ENCODE assay signal across 8 cellular contexts in the genomic region with DNA sequence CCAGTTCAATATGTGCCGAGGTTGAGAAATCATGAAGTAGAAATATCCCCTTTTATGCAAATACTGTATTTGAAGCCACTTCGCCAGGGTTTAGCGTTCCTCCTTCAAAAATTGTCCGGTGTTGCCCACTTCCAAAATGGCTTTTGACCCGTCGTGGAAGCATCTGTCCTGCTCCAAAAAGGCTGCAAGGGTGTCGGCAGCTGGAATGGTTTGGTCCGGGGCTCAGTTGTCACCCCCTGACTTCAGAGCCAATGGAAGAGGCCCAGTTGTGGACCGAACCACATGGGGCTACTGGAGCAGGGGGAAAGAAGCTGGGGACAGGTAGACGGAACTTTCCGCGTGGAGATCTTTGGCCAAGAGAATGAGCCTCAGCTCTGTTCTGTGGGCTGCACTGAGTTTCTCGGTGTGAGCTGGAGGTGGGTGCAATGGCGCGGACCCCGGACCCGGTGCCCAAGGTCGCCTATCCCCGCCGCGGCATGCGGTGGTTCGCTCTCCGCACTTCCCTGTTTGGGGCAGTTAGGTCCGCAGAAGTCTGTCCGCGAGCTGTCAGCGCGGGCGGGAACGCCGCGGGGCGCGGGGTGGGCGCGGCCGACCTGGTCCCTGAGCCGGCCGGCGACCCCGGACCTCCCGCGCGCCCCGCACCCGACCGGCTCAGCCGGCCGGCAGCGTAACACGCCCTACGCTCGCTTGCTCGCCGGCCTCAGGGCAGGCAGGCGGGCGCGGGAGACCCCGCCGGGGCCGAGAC. TPM values are rescaled to one million over a fixed set of nuclear protein-coding genes. Genes with fewer than 3 reads are reported as not detected.
DNase-seq lines count a peak whose midpoint lies in the region; ATAC-seq and TF ChIP-seq lines count a peak whose summit lies in the region.

ANKRD13A (plus strand) TSS at position 527 of the 745 bp plus-strand sequence. CDS start 259 bp downstream, outside the sequence.

- no peaks in the 10 kb centered on the region for H3K27me3 ChIP-seq in GM23248 (replicated peaks; ENCODE audit: insufficient read depth)
- no peaks in the 10 kb centered on the region for H3K27me3 ChIP-seq in fibroblast of lung (ENCODE audit: control insufficient read depth, insufficient read depth, low read length)
- no peaks in the 10 kb centered on the region for H3K27me3 ChIP-seq in naive thymus-derived CD4-positive, alpha-beta T cell (ENCODE audit: control insufficient read depth in 2 of 2, insufficient read depth in 2 of 2, low read length in 2 of 2)

- H3K27me3 Mint-ChIP-seq in activated T-helper 17 cell treated with anti-CD3 and anti-CD28 coated beads, Interleukin-2, amount 50 U/mL, for 72 hours = no peaks in the 10 kb centered on the region
- H3K27me3 Mint-ChIP-seq in naive thymus-derived CD4-positive, alpha-beta T cell = no peaks in the 10 kb centered on the region
- no peaks in the 10 kb centered on the region for H3K27me3 Mint-ChIP-seq in stimulated activated memory B cell treated with anti-CD40 and anti-IgM and Interleukin-4, amounts not matched to agents 10 μg/mL and 1 μg/mL and 100 μg/mL, for 72 hours

- H3K4me3 Mint-ChIP-seq in activated T-helper 17 cell treated with anti-CD3 and anti-CD28 coated beads, Interleukin-2, amount 50 U/mL, for 72 hours = peak within 1 kb of the TSS; percentile 100
- H3K4me3 Mint-ChIP-seq in naive thymus-derived CD4-positive, alpha-beta T cell = peak within 1 kb of the TSS; percentile 86 to 100 (median 99)
- H3K4me3 Mint-ChIP-seq in stimulated activated memory B cell treated with anti-CD40 and anti-IgM and Interleukin-4, amounts not matched to agents 10 μg/mL and 1 μg/mL and 100 μg/mL, for 72 hours = peak within 1 kb of the TSS; percentile 99

- H3K4me1 ChIP-seq in GM23248 (ENCODE audit: insufficient read depth) (peaks cover 53% of the 10 kb centered on the region), fibroblast of lung (ENCODE audit: control insufficient read depth, extremely low read depth, insufficient read depth, low read length) (peaks cover 13% of the 10 kb centered on the region)
- peaks cover 20 to 23% of the 10 kb centered on the region in 2 donors for H3K4me1 ChIP-seq in naive thymus-derived CD4-positive, alpha-beta T cell (ENCODE audit: control insufficient read depth in 2 of 2, insufficient read depth in 2 of 2, low read length in 2 of 2)

- H4K20me1 ChIP-seq in GM23248 (ENCODE audit: insufficient read depth) (no peaks in the 10 kb centered on the region), fibroblast of lung (ENCODE audit: control insufficient read depth, extremely low read depth, insufficient read depth, low read length) (no peaks in the 10 kb centered on the region)

- H3K4me1 Mint-ChIP-seq in activated T-helper 17 cell treated with anti-CD3 and anti-CD28 coated beads, Interleukin-2, amount 50 U/mL, for 72 hours = peaks cover 28% of the 10 kb centered on the region
- peaks cover 32 to 78% (median 65%) of the 10 kb centered on the region in 7 donors for H3K4me1 Mint-ChIP-seq in naive thymus-derived CD4-positive, alpha-beta T cell
- peaks cover 57% of the 10 kb centered on the region for H3K4me1 Mint-ChIP-seq in stimulated activated memory B cell treated with anti-CD40 and anti-IgM and Interleukin-4, amounts not matched to agents 10 μg/mL and 1 μg/mL and 100 μg/mL, for 72 hours

- DNase-seq in DMS114 treated with DMSO at 0.1 percent for 48 hours (lab: John Stamatoyannopoulos, UW; ENCODE audit: unreplicated experiment) (peak; percentile 91), GM23248 (peak; percentile 94), LoVo (ENCODE audit: low spot score) (peak; percentile 96), RWPE1 (ENCODE audit: low spot score) (peak; percentile 93), fibroblast of lung (ENCODE audit: low read depth in 2 of 2) (peak; percentile 95 to 98)
- peak; percentile 75 to 93 (median 89) for DNase-seq in naive thymus-derived CD4-positive, alpha-beta T cell

- peaks cover 64% of the 10 kb centered on the region for H3F3A ChIP-seq in GM23248 (ENCODE audit: insufficient read depth)

- intact Hi-C loops in naive thymus-derived CD4-positive, alpha-beta T cell (cut with micrococcal nuclease) = loop anchor here (1.0 to 10.0 kb wide), 17 partner anchors 16 to 1437 kb away; partner anchors contain the start of genes FAM222A (in 2 of the 2), TCHP (in 2 of the 2), ATP2A2 (in 1 of the 2) and CORO1C (in 1 of the 2)

- H3K9me3 ChIP-seq in GM23248 (ENCODE audit: low read depth) = no peaks in the 10 kb centered on the region
- H3K9me3 ChIP-seq in fibroblast of lung (ENCODE audit: control insufficient read depth, insufficient read depth, low read depth, low read length) = no peaks in the 10 kb centered on the region
- no peaks in the 10 kb centered on the region for H3K9me3 ChIP-seq in naive thymus-derived CD4-positive, alpha-beta T cell (ENCODE audit: control insufficient read depth in 2 of 3, low read length in 3 of 3)

- H3K4me3 ChIP-seq in GM23248 (peak within 1 kb of the TSS; percentile 96), fibroblast of lung (replicated peaks in 1 of 4; ENCODE audit: control extremely low read depth in 1 of 4, insufficient read depth in 1 of 4, low read depth in 3 of 4, low read length in 4 of 4) (peak within 1 kb of the TSS; percentile 67 to 95 (median 81))
- peak within 1 kb of the TSS; percentile 85 for H3K4me3 ChIP-seq in naive thymus-derived CD4-positive, alpha-beta T cell (ENCODE audit: low read length)

- CTCF ChIA-PET in RWPE1 (lab: Yijun Ruan, JAX) = no interaction called here
- CTCF ChIA-PET in naive thymus-derived CD4-positive, alpha-beta T cell (lab: Charles Lee) = interaction anchor here (0.5 to 1.1 kb wide), 3 partner anchors 8 to 74 kb away, joined by 3 read pairs; no protein-coding TSS in a partner anchor

- peak within 1 kb of the TSS; percentile 100 for H3K27ac Mint-ChIP-seq in activated T-helper 17 cell treated with anti-CD3 and anti-CD28 coated beads, Interleukin-2, amount 50 U/mL, for 72 hours
- H3K27ac Mint-ChIP-seq in naive thymus-derived CD4-positive, alpha-beta T cell = peak within 1 kb of the TSS; percentile 94 to 100 (median 98)
- H3K27ac Mint-ChIP-seq in stimulated activated memory B cell treated with anti-CD40 and anti-IgM and Interleukin-4, amounts not matched to agents 10 μg/mL and 1 μg/mL and 100 μg/mL, for 72 hours = peak within 1 kb of the TSS; percentile 98

- H3K9me3 Mint-ChIP-seq in activated T-helper 17 cell treated with anti-CD3 and anti-CD28 coated beads, Interleukin-2, amount 50 U/mL, for 72 hours = no peaks in the 10 kb centered on the region
- H3K9me3 Mint-ChIP-seq in naive thymus-derived CD4-positive, alpha-beta T cell = no peaks in the 10 kb centered on the region
- H3K9me3 Mint-ChIP-seq in stimulated activated memory B cell treated with anti-CD40 and anti-IgM and Interleukin-4, amounts not matched to agents 10 μg/mL and 1 μg/mL and 100 μg/mL, for 72 hours = no peaks in the 10 kb centered on the region

- TF ChIP-seq CTCF in RWPE1 (conservative IDR thresholded peaks at IDR 0.05; ENCODE audit: low read depth) (no peak), fibroblast of lung (conservative IDR thresholded peaks at IDR 0.05 in 1 of 2, IDR thresholded peaks at IDR 0.05 in 1 of 2; ENCODE audit: low read depth in 1 of 2, low read length in 2 of 2) (no peak)

- in situ Hi-C loops in GM23248 (cut with MboI) = no loop called here

- H3K27ac ChIP-seq in GM23248 (peak within 1 kb of the TSS; percentile 79), RWPE1 (peak within 1 kb of the TSS; percentile 77), fibroblast of lung (ENCODE audit: insufficient read depth, low read length) (peak within 1 kb of the TSS; percentile 89)
- H3K27ac ChIP-seq in naive thymus-derived CD4-positive, alpha-beta T cell (ENCODE audit: low read depth, low read length) = peak within 1 kb of the TSS; percentile 80

- peak; percentile 68 for ATAC-seq in activated T-helper 17 cell treated with anti-CD3 and anti-CD28 coated beads, Interleukin-2, amount 50 U/mL, for 72 hours (replicated peaks)
- ATAC-seq in naive thymus-derived CD4-positive, alpha-beta T cell = peak; percentile 87
- peak; percentile 83 for ATAC-seq in stimulated activated memory B cell treated with anti-CD40 and anti-IgM and Interleukin-4, amounts not matched to agents 10 μg/mL and 1 μg/mL and 100 μg/mL, for 72 hours

- H2AFZ ChIP-seq in GM23248 = peak within 1 kb of the TSS; percentile 94
- peak within 1 kb of the TSS; percentile 85 for H2AFZ ChIP-seq in fibroblast of lung (ENCODE audit: low read length)

- whole genome bisulfite sequencing in GM23248 (ENCODE audit: low coverage in 1 of 2, low lambda C conversion rate in 2 of 2, missing lambda C conversion rate in 2 of 2), 2 experiments = 1 to 2% methylated on average over 38 to 50 of the region's 62 CpGs

- H3K36me3 ChIP-seq in GM23248 (ENCODE audit: low read depth) (peaks cover 3% of the 10 kb centered on the region; the same call in 1 of the 2 replicates), fibroblast of lung (ENCODE audit: control insufficient read depth, insufficient read depth, low read length) (peaks cover 9% of the 10 kb centered on the region)
- H3K36me3 ChIP-seq in naive thymus-derived CD4-positive, alpha-beta T cell (ENCODE audit: control insufficient read depth in 2 of 3, insufficient read depth in 3 of 3, low read length in 3 of 3) = peaks cover 0 to 5% (median 0%) of the 10 kb centered on the region in 3 experiments

- H3K9me2 ChIP-seq in GM23248 (ENCODE audit: insufficient read depth) = no peaks in the 10 kb centered on the region

- H3K79me2 ChIP-seq in GM23248 (ENCODE audit: insufficient read depth) (peaks cover 61% of the 10 kb centered on the region), fibroblast of lung (ENCODE audit: control insufficient read depth, insufficient read depth, low read length) (peaks cover 65% of the 10 kb centered on the region)

- H3K36me3 Mint-ChIP-seq in activated T-helper 17 cell treated with anti-CD3 and anti-CD28 coated beads, Interleukin-2, amount 50 U/mL, for 72 hours (ENCODE audit: low read depth) = peaks cover 38% of the 10 kb centered on the region
- H3K36me3 Mint-ChIP-seq in naive thymus-derived CD4-positive, alpha-beta T cell = peaks cover 0 to 13% (median 0%) of the 10 kb centered on the region in 5 donors
- H3K36me3 Mint-ChIP-seq in stimulated activated memory B cell treated with anti-CD40 and anti-IgM and Interleukin-4, amounts not matched to agents 10 μg/mL and 1 μg/mL and 100 μg/mL, for 72 hours = peaks cover 14% of the 10 kb centered on the region

- H3K4me2 ChIP-seq in GM23248 (ENCODE audit: unreplicated experiment) = peak within 1 kb of the TSS; percentile 94
- peak within 1 kb of the TSS; percentile 83 for H3K4me2 ChIP-seq in fibroblast of lung (ENCODE audit: extremely low read depth, insufficient read depth, low read length)

- POLR2A ChIA-PET in RWPE1 (lab: Yijun Ruan, JAX; ENCODE audit: low non-redundant PET) = no interaction called here
- POLR2A ChIA-PET in naive thymus-derived CD4-positive, alpha-beta T cell (lab: Charles Lee) = interaction anchor here (1.1 to 2.5 kb wide), 6 partner anchors 13 to 432 kb away, joined by 3 to 9 read pairs (median 4); partner anchors contain the start of gene TCHP

- H3K9ac ChIP-seq in GM23248 (peak within 1 kb of the TSS; percentile 93), fibroblast of lung (ENCODE audit: insufficient read depth, low read length) (peak within 1 kb of the TSS; percentile 93)

RNA-seq across cellular contexts. Expression of gene ANKRD13A, which starts in this region (rescaled TPM):
- 237 and 241 TPM in 2 replicates for total RNA-seq in GM23248 (2014; rRNA removed; shearing (Covaris generic))
- 74.8 and 77.3 TPM in 2 replicates for polyA plus RNA-seq in GM23248 (2016; fragmentation: Nextera tagmentation; extraction: Ambion mirVana)
- 10 to 100 TPM; 61.4 to 68.5 TPM for total RNA-seq in activated T-helper 17 cell treated with anti-CD3 and anti-CD28 coated beads, Interleukin-2, amount 50 U/mL, for 72 hours
- 82.4 and 168 TPM in 2 replicates for total RNA-seq in fibroblast of lung
- 246 and 340 TPM in 2 replicates for polyA plus RNA-seq in fibroblast of lung
- polyA plus RNA-seq in fibroblast of lung (2012) = 132 and 183 TPM in 2 replicates
- 302 and 374 TPM in 2 replicates for polyA minus RNA-seq in fibroblast of lung (ENCODE audit: low replicate concordance)
- total RNA-seq in naive thymus-derived CD4-positive, alpha-beta T cell = 10 to 100 TPM; 53.3 to 82.8 (median 67.0) TPM
- polyA plus RNA-seq in naive thymus-derived CD4-positive, alpha-beta T cell = 10 to 100 TPM; 33.4 to 57.0 TPM

Comparison
In these comparisons a context has a peak if more than half of its experiments do, and no peak if none do; other contexts are left out.
1. Peak in every context shown above with its lines: DNase-seq, ATAC-seq, H3K4me3 ChIP-seq and H3K27ac ChIP-seq.